ENCODE assay signal across 1 cellular context in the genomic region with DNA sequence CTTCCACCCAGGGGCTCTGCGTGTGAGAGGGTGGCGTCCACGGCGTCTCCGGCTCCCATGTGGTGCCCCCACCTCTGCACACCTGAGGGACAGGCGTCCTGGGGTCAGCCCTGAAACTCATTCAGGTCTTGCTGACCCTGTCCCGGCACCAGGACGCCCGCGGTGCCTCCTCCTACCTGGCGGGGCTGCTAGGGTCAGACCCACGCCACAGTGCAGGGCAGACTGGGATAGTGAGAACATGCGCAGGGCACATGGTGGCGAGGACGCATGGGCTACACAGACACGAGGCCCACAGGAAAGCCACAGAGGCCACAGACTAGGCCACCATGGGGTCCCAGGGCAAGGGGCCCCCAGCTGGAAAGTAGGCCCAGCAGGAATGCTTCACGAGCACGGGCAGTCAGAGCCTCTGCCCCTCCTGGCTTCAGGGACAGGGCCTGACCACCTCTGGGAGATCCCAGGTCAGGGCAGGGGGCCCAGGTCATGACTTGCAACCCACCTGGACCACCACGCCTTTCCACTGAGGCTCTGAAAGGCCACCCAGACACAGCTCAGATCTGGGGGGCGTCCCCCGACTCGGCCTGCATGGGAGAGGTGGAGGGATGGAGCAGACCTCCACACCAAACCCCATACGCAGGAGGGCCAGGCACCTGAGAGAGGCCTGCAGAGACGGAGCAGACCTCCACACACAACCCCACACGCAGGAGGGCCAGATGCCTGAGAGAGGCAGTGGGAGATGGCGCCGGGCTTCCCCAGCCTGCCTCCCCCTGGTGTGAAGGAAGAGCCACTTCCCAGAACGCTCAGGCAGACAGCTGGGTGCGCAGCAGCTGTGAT.
TF ChIP-seq lines count a peak whose summit lies in the region.

No MANE protein-coding gene starts in this region.

TF ChIP-seq in HepG2, 621 proteins besides CTCF, POLR2A, EP300 and RAD21 (continued from another document):
- TF ChIP-seq, protein P1, sequence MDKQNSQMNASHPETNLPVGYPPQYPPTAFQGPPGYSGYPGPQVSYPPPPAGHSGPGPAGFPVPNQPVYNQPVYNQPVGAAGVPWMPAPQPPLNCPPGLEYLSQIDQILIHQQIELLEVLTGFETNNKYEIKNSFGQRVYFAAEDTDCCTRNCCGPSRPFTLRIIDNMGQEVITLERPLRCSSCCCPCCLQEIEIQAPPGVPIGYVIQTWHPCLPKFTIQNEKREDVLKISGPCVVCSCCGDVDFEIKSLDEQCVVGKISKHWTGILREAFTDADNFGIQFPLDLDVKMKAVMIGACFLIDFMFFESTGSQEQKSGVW (CRISPR knock-in tag; IDR thresholded peaks at IDR 0.05; ENCODE audit: borderline replicate concordance): no peak
- TF ChIP-seq ZNF800 (CRISPR knock-in tag; IDR thresholded peaks at IDR 0.05): no peak
- no peak for TF ChIP-seq HDAC6 (IDR thresholded peaks at IDR 0.05; ENCODE audit: low read depth, low read length)
- no peak for TF ChIP-seq TRIM24 (CRISPR knock-in tag; IDR thresholded peaks at IDR 0.05)
- no peak for TF ChIP-seq RBM22 (optimal IDR thresholded peaks at IDR 0.05; ENCODE audit: low read length)
- no peak for TF ChIP-seq ZNF773 (CRISPR knock-in tag; IDR thresholded peaks at IDR 0.05; ENCODE audit: borderline replicate concordance)
